8 cellular contexts compared by ENCODE assay signal in the genomic region with DNA sequence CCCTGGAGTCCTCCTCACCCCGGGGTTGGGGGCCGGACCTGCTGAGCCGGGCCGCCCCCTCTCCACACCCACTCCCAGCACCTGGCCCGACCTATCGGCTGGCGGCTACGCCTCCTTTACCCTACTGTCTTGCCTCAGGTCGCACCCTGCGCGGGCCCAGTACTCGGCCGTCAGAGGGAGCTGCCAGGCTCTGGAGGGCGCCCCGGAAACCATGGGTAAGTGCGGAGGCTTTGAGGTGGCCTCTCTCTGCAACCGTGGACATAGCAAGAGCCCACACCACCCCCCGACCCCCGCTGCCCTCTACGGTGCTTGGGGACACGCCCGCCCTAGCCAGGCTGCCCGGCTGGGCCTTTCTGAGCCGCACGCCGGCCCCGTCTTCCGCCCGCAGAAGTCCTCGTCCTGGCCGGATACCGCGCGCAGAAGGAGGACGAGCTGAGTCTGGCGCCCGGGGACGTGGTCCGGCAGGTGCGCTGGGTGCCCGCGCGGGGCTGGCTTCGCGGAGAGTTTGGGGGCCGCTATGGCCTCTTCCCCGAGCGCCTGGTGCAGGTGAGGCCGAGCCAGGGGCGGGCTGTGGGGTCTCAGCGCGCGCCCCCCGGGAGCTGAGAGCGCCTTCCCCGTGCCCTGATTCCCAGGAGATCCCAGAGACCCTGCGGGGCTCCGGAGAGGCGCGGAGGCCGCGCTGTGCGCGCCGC. TPM values are rescaled to one million over a fixed set of nuclear protein-coding genes. Genes with fewer than 3 reads are reported as not detected.
A peak's percentile ranks its signal among the peaks of the same experiment; 100 is the strongest.
DNase-seq lines count a peak whose midpoint lies in the region; ATAC-seq and TF ChIP-seq lines count a peak whose summit lies in the region.

Gene SH3D21, plus strand, starts transcription at position 159 of the 692 bp plus-strand sequence. Its CDS starts 53 bp downstream, at position 212.

- ATAC-seq in GM21529 (IDR thresholded peaks at IDR 0.05; ENCODE audit: unreplicated experiment), result peak; percentile 26

- peak in 1 of 2 donors; percentile 75 for TF ChIP-seq POLR2A in thyroid gland (IDR thresholded peaks at IDR 0.05)

- H4K8ac ChIP-seq in mesenchymal stem cell (ENCODE audit: low read length), result peak within 1 kb of the TSS; percentile 65

- peak; percentile 54 for DNase-seq in ELR (ENCODE audit: low read depth)
- DNase-seq in HuH-7.5 (ENCODE audit: low spot score), result peak; percentile 67
- DNase-seq in T-helper 2 cell treated with Interferon-gamma antibody and Interleukin-4, amounts not matched to agents 5 μg/mL and 100 μg/mL, for 36 hours (ENCODE audit: low spot score), result peak; percentile 52
- peak; percentile 46 for DNase-seq in mesenchymal stem cell
- DNase-seq in thyroid gland, result peak; percentile 84 to 87
- no peak for DNase-seq in NOMO-1 treated with DMSO at 0.1 percent for 48 hours (lab: John Stamatoyannopoulos, UW; ENCODE audit: unreplicated experiment)

- H3K9me3 Mint-ChIP-seq in T-helper 2 cell treated with Interferon-gamma antibody and Interleukin-4, amounts not matched to agents 5 μg/mL and 100 μg/mL, for 36 hours, result no peaks in the 10 kb centered on the region
- no peaks in the 10 kb centered on the region for H3K9me3 Mint-ChIP-seq in dendritic cell treated with granulocyte-macrophage colony-stimulating factor and Interleukin-4, amounts not matched to agents 40 ng/mL and 50 ng/mL, for 4 days

- H3K27ac Mint-ChIP-seq in T-helper 2 cell treated with Interferon-gamma antibody and Interleukin-4, amounts not matched to agents 5 μg/mL and 100 μg/mL, for 36 hours, result peak within 1 kb of the TSS; percentile 89
- peak within 1 kb of the TSS; percentile 41 for H3K27ac Mint-ChIP-seq in dendritic cell treated with granulocyte-macrophage colony-stimulating factor and Interleukin-4, amounts not matched to agents 40 ng/mL and 50 ng/mL, for 4 days

- peak within 1 kb of the TSS; percentile 93 for H3K4me2 ChIP-seq in mesenchymal stem cell (ENCODE audit: low read length, poor library complexity, severe bottlenecking)

- intact Hi-C loops in dendritic cell treated with granulocyte-macrophage colony-stimulating factor and Interleukin-4, amounts not matched to agents 40 ng/mL and 50 ng/mL, for 4 days (cut with micrococcal nuclease), result loop anchor here (2.0 to 5.0 kb wide), 2 partner anchors 16 to 61 kb away; partner anchors contain the start of gene EVA1B
- intact Hi-C loops in thyroid gland (cut with DNase I), result no loop called here

- peak within 1 kb of the TSS; percentile 66 to 82 for H3K4me3 ChIP-seq in mesenchymal stem cell (ENCODE audit: insufficient read depth in 1 of 2, low read depth in 1 of 2, low read length in 2 of 2)
- peak within 1 kb of the TSS; percentile 24 to 79 (median 57) for H3K4me3 ChIP-seq in thyroid gland (replicated peaks in 1 of 3)

- H3K18ac ChIP-seq in mesenchymal stem cell (ENCODE audit: low read depth in 1 of 2, low read length in 2 of 2), result peak within 1 kb of the TSS; percentile 16 to 91

- peak within 1 kb of the TSS in 1 of 2 experiments; percentile 79 for H3K4ac ChIP-seq in mesenchymal stem cell (ENCODE audit: low read depth in 1 of 2, low read length in 2 of 2)

- peak within 1 kb of the TSS in 1 of 2 experiments; percentile 90 for H3K14ac ChIP-seq in mesenchymal stem cell (ENCODE audit: low read length in 2 of 2)

- 9% methylated on average over 65 of the region's 65 CpGs for WGBS in mesenchymal stem cell
- WGBS in thyroid gland, 2 donors, result 0% methylated on average over 1 to 13 of the region's 65 CpGs

- H3K36me3 ChIP-seq in mesenchymal stem cell (ENCODE audit: control insufficient read depth in 1 of 2, insufficient read depth in 2 of 2, low read depth in 1 of 2, low read length in 2 of 2), result peaks cover 49 to 55% of the 10 kb centered on the region in 2 experiments
- peaks cover 24 to 28% of the 10 kb centered on the region in 2 donors for H3K36me3 ChIP-seq in thyroid gland

- H3K27me3 ChIP-seq in mesenchymal stem cell (ENCODE audit: control insufficient read depth in 1 of 2, insufficient read depth in 1 of 2, low read length in 2 of 2), result no peaks in the 10 kb centered on the region
- no peaks in the 10 kb centered on the region for H3K27me3 ChIP-seq in thyroid gland

- no peaks in the 10 kb centered on the region for H3K9me3 ChIP-seq in mesenchymal stem cell (ENCODE audit: control insufficient read depth, low read length)
- no peaks in the 10 kb centered on the region for H3K9me3 ChIP-seq in thyroid gland

- H2AK5ac ChIP-seq in mesenchymal stem cell (ENCODE audit: low read length, severe bottlenecking), result peak within 1 kb of the TSS; percentile 27

- H3K4me1 Mint-ChIP-seq in T-helper 2 cell treated with Interferon-gamma antibody and Interleukin-4, amounts not matched to agents 5 μg/mL and 100 μg/mL, for 36 hours (ENCODE audit: low read depth), result peaks cover 36% of the 10 kb centered on the region
- peaks cover 58% of the 10 kb centered on the region for H3K4me1 Mint-ChIP-seq in dendritic cell treated with granulocyte-macrophage colony-stimulating factor and Interleukin-4, amounts not matched to agents 40 ng/mL and 50 ng/mL, for 4 days (ENCODE audit: low read depth)

- no peak within 1 kb of the TSS for H4K91ac ChIP-seq in mesenchymal stem cell (ENCODE audit: low read length)

- H3K4me1 ChIP-seq in mesenchymal stem cell (ENCODE audit: control insufficient read depth, insufficient read depth, low read depth, low read length) (peaks cover 25% of the 10 kb centered on the region), thyroid gland (peaks cover 15 to 21% of the 10 kb centered on the region in 2 donors)

- H2AFZ ChIP-seq in mesenchymal stem cell (ENCODE audit: low read depth, low read length), result peak within 1 kb of the TSS; percentile 95

- peak in 2 of 6 experiments; percentile 9 to 24 for TF ChIP-seq CTCF in thyroid gland (IDR thresholded peaks at IDR 0.05)

- H2BK120ac ChIP-seq in mesenchymal stem cell (ENCODE audit: low read depth, low read length), result no peak within 1 kb of the TSS

- peaks cover 37% of the 10 kb centered on the region for H3K36me3 Mint-ChIP-seq in T-helper 2 cell treated with Interferon-gamma antibody and Interleukin-4, amounts not matched to agents 5 μg/mL and 100 μg/mL, for 36 hours (ENCODE audit: low read depth)
- peaks cover 53% of the 10 kb centered on the region for H3K36me3 Mint-ChIP-seq in dendritic cell treated with granulocyte-macrophage colony-stimulating factor and Interleukin-4, amounts not matched to agents 40 ng/mL and 50 ng/mL, for 4 days (ENCODE audit: low read depth)

- peak within 1 kb of the TSS in 1 of 2 experiments; percentile 97 for H3K23ac ChIP-seq in mesenchymal stem cell (ENCODE audit: low read length in 2 of 2)

- H2BK12ac ChIP-seq in mesenchymal stem cell (ENCODE audit: low read length in 2 of 2), result peak within 1 kb of the TSS in 1 of 2 experiments; percentile 76

- peaks cover 35% of the 10 kb centered on the region for H3K79me1 ChIP-seq in mesenchymal stem cell (replicated peaks; ENCODE audit: low read length, poor library complexity, severe bottlenecking)

- H3K27me3 Mint-ChIP-seq in T-helper 2 cell treated with Interferon-gamma antibody and Interleukin-4, amounts not matched to agents 5 μg/mL and 100 μg/mL, for 36 hours (ENCODE audit: low read depth), result no peaks in the 10 kb centered on the region
- H3K27me3 Mint-ChIP-seq in dendritic cell treated with granulocyte-macrophage colony-stimulating factor and Interleukin-4, amounts not matched to agents 40 ng/mL and 50 ng/mL, for 4 days, result peaks cover 9% of the 10 kb centered on the region

- peak within 1 kb of the TSS; percentile 77 for H3K9ac ChIP-seq in mesenchymal stem cell (ENCODE audit: low read length)

- H2BK15ac ChIP-seq in mesenchymal stem cell (ENCODE audit: low read depth, poor library complexity, severe bottlenecking), result no peak within 1 kb of the TSS

- no peak within 1 kb of the TSS for H3K27ac ChIP-seq in mesenchymal stem cell (ENCODE audit: low read length, poor library complexity, severe bottlenecking)
- peak within 1 kb of the TSS; percentile 85 to 93 (median 93) for H3K27ac ChIP-seq in thyroid gland

- H3K4me3 Mint-ChIP-seq in T-helper 2 cell treated with Interferon-gamma antibody and Interleukin-4, amounts not matched to agents 5 μg/mL and 100 μg/mL, for 36 hours, result peak within 1 kb of the TSS; percentile 95
- H3K4me3 Mint-ChIP-seq in dendritic cell treated with granulocyte-macrophage colony-stimulating factor and Interleukin-4, amounts not matched to agents 40 ng/mL and 50 ng/mL, for 4 days, result peak within 1 kb of the TSS; percentile 92

- no peak within 1 kb of the TSS for H2BK5ac ChIP-seq in mesenchymal stem cell (ENCODE audit: low read depth, low read length, poor library complexity, severe bottlenecking)

RNA-seq across cellular contexts. Expression of gene SH3D21, which starts in this region (rescaled TPM):
- 1.9 TPM for polyA plus RNA-seq in mesenchymal stem cell (2013, experiment 1 of 2)
- 1.8 TPM for polyA plus RNA-seq in mesenchymal stem cell (2013, experiment 2 of 2)
- total RNA-seq in thyroid gland, result 10 to 100 TPM; 10.7 to 25.1 (median 16.9) TPM
